ENCODE assay signal across 12 cellular contexts in genomic region chr13:109275848-109276247, GRCh38.
A peak's percentile ranks its signal among the peaks of the same experiment; 100 is the strongest.
DNase-seq lines count a peak whose midpoint lies in the region; TF ChIP-seq lines count a peak whose summit lies in the region.
"Had no signal": no experiment of that assay in that cellular context is flagged by ENCODE, and none has a peak within 500 bp of the region (broad histone marks: within the 10 kb centered on the region; RNA-seq: fewer than 3 reads in every experiment).

No MANE protein-coding gene starts in this region.

- TF ChIP-seq CTCF in endodermal cell (conservative IDR thresholded peaks at IDR 0.05): peak; percentile 68
- peak; percentile 38 for TF ChIP-seq CTCF in neural progenitor cell (IDR thresholded peaks at IDR 0.05)
- TF ChIP-seq CTCF in smooth muscle cell (IDR thresholded peaks at IDR 0.05; ENCODE audit: borderline replicate concordance, insufficient read depth, poor library complexity, severe bottlenecking): no peak

- H2AFZ ChIP-seq in GM23248 (no peak overlapping the region), neural progenitor cell (replicated peaks) (no peak overlapping the region), smooth muscle cell (ENCODE audit: low read depth) (no peak overlapping the region)

- no peaks in the 10 kb centered on the region for H3K79me2 ChIP-seq in GM23248 (ENCODE audit: insufficient read depth)
- no peaks in the 10 kb centered on the region for H3K79me2 ChIP-seq in neural progenitor cell (ENCODE audit: low read depth)
- H3K79me2 ChIP-seq in smooth muscle cell (ENCODE audit: low read depth): no peaks in the 10 kb centered on the region

- no peak overlapping the region for H3K27ac Mint-ChIP-seq in endodermal cell
- no peak overlapping the region for H3K27ac Mint-ChIP-seq in neural progenitor cell

- WGBS in GM23248 (ENCODE audit: low coverage in 1 of 2, low lambda C conversion rate in 2 of 2, missing lambda C conversion rate in 2 of 2), 2 experiments: 31 to 32% methylated on average over 5 of the region's 5 CpGs
- WGBS in endodermal cell (ENCODE audit: insufficient coverage in 1 of 2, insufficient read length in 1 of 2), 2 experiments: 88 to 91% methylated on average over 3 to 5 of the region's 5 CpGs
- 89% methylated on average over 5 of the region's 5 CpGs for WGBS in smooth muscle cell (ENCODE audit: low lambda C conversion rate)

- H3K27ac ChIP-seq in GM23248: no peak overlapping the region
- no peak overlapping the region for H3K27ac ChIP-seq in endodermal cell (ENCODE audit: low read depth, low read length)
- peak overlapping the region; percentile 93 for H3K27ac ChIP-seq in neural progenitor cell
- no peak overlapping the region for H3K27ac ChIP-seq in smooth muscle cell (ENCODE audit: low read depth)
- H3K27ac ChIP-seq: Peyer's patch had no signal

- H3K4me1 ChIP-seq in GM23248 (ENCODE audit: insufficient read depth): peaks cover 42% of the 10 kb centered on the region
- H3K4me1 ChIP-seq in endodermal cell (ENCODE audit: control insufficient read depth, insufficient read depth, low read length): peaks cover 11% of the 10 kb centered on the region
- H3K4me1 ChIP-seq in neural progenitor cell: peaks cover 56% of the 10 kb centered on the region
- H3K4me1 ChIP-seq in smooth muscle cell (ENCODE audit: low read depth): peaks cover 34% of the 10 kb centered on the region
- H3K4me1 ChIP-seq: Peyer's patch had no signal

- H3K4me3 Mint-ChIP-seq in endodermal cell: no peak overlapping the region
- no peak overlapping the region for H3K4me3 Mint-ChIP-seq in neural progenitor cell

- no peak overlapping the region for H3K4me2 ChIP-seq in GM23248 (ENCODE audit: unreplicated experiment)
- peak overlapping the region; percentile 35 for H3K4me2 ChIP-seq in neural progenitor cell
- H3K4me2 ChIP-seq in smooth muscle cell: no peak overlapping the region

- H3K9me3 ChIP-seq in GM23248 (ENCODE audit: low read depth): no peaks in the 10 kb centered on the region
- H3K9me3 ChIP-seq in endodermal cell (ENCODE audit: control insufficient read depth, low read length): peaks cover 4% of the 10 kb centered on the region
- no peaks in the 10 kb centered on the region for H3K9me3 ChIP-seq in neural progenitor cell (ENCODE audit: low read depth)
- H3K9me3 ChIP-seq in smooth muscle cell (replicated peaks; ENCODE audit: low read depth): no peaks in the 10 kb centered on the region
- H3K9me3 ChIP-seq: Peyer's patch had no signal

- H3K9ac ChIP-seq in GM23248 (no peak overlapping the region), endodermal cell (ENCODE audit: extremely low read depth, low read length, poor library complexity, severe bottlenecking) (no peak overlapping the region), neural progenitor cell (no peak overlapping the region), smooth muscle cell (ENCODE audit: low read depth) (no peak overlapping the region)

- no peaks in the 10 kb centered on the region for H3K36me3 ChIP-seq in GM23248 (ENCODE audit: low read depth)
- peaks cover 7% of the 10 kb centered on the region for H3K36me3 ChIP-seq in endodermal cell (ENCODE audit: control insufficient read depth, insufficient read depth, low read length)
- no peaks in the 10 kb centered on the region for H3K36me3 ChIP-seq in neural progenitor cell
- no peaks in the 10 kb centered on the region for H3K36me3 ChIP-seq in smooth muscle cell (ENCODE audit: low read depth)
- H3K36me3 ChIP-seq: Peyer's patch had no signal

- H3F3A ChIP-seq in GM23248 (ENCODE audit: insufficient read depth) (peaks cover 43% of the 10 kb centered on the region), neural progenitor cell (ENCODE audit: low read depth) (peaks cover 52% of the 10 kb centered on the region), smooth muscle cell (ENCODE audit: low read depth) (no peaks in the 10 kb centered on the region)

- H3K4me1 Mint-ChIP-seq in endodermal cell (peaks cover 48% of the 10 kb centered on the region), neural progenitor cell (peaks cover 26% of the 10 kb centered on the region)

- H4K20me1 ChIP-seq in GM23248 (ENCODE audit: insufficient read depth) (no peaks in the 10 kb centered on the region), neural progenitor cell (ENCODE audit: low read depth) (no peaks in the 10 kb centered on the region), smooth muscle cell (ENCODE audit: low read depth) (no peaks in the 10 kb centered on the region)

- H3K9me2 ChIP-seq in GM23248 (ENCODE audit: insufficient read depth): no peaks in the 10 kb centered on the region

- H3K9me3 Mint-ChIP-seq in endodermal cell (peaks cover 2% of the 10 kb centered on the region), neural progenitor cell (no peaks in the 10 kb centered on the region)

- in situ Hi-C loops in GM23248 (cut with MboI): loop anchor here (25.0 kb wide), 1 partner anchor 836 kb away; no protein-coding TSS in a partner anchor

- no peak overlapping the region for H3K4me3 ChIP-seq in GM23248
- H3K4me3 ChIP-seq in endodermal cell (ENCODE audit: low read length): no peak overlapping the region
- H3K4me3 ChIP-seq in neural progenitor cell: no peak overlapping the region
- H3K4me3 ChIP-seq in smooth muscle cell: no peak overlapping the region
- H3K4me3 ChIP-seq: Peyer's patch had no signal

- DNase-seq in GM23248 (peak; percentile 33), NCI-H226 (peak; percentile 68), endodermal cell (peak; percentile 79), neural progenitor cell (ENCODE audit: low spot score) (peak; percentile 60), smooth muscle cell (lab: John Stamatoyannopoulos, UW; ENCODE audit: unreplicated experiment) (no peak), HK-2 (ENCODE audit: unreplicated experiment) (no peak), hippocampal formation (lab: John Stamatoyannopoulos, UW) (no peak)
- DNase-seq in activated CD8-positive, alpha-beta memory T cell treated with anti-CD3 and anti-CD28 coated beads for 24 hours: no peak
- DNase-seq: GF-D8; NCI-H146; stimulated activated naive CD8-positive, alpha-beta T cell treated with anti-CD3 and anti-CD28 coated beads, Interleukin-15, Interleukin-2, amounts not matched to agents 100 U/mL and 50 U/mL, for 24 hours had no signal

- H3K27me3 ChIP-seq in GM23248 (replicated peaks; ENCODE audit: insufficient read depth) (no peaks in the 10 kb centered on the region), endodermal cell (ENCODE audit: control insufficient read depth, insufficient read depth, low read length, poor library complexity, severe bottlenecking) (no peaks in the 10 kb centered on the region), neural progenitor cell (no peaks in the 10 kb centered on the region), smooth muscle cell (ENCODE audit: low read depth) (no peaks in the 10 kb centered on the region)
- H3K27me3 ChIP-seq: Peyer's patch had no signal

- H3K27me3 Mint-ChIP-seq in endodermal cell (ENCODE audit: insufficient read depth) (no peaks in the 10 kb centered on the region), neural progenitor cell (ENCODE audit: insufficient read depth, low read depth) (peaks cover 3% of the 10 kb centered on the region)

- H3K36me3 Mint-ChIP-seq in endodermal cell (ENCODE audit: low read depth) (peaks cover 3% of the 10 kb centered on the region), neural progenitor cell (no peaks in the 10 kb centered on the region)

Comparison
In these comparisons a context has a peak if more than half of its experiments do, and no peak if none do; other contexts are left out.
1. DNase-seq: peak in GM23248 (single experiment), NCI-H226 (single experiment), endodermal cell (single experiment) and neural progenitor cell (single experiment); none in smooth muscle cell (single experiment), HK-2 (single experiment), hippocampal formation (0 of 2) and activated CD8-positive, alpha-beta memory T cell treated with anti-CD3 and anti-CD28 coated beads for 24 hours (single experiment).